In the genomic region with DNA sequence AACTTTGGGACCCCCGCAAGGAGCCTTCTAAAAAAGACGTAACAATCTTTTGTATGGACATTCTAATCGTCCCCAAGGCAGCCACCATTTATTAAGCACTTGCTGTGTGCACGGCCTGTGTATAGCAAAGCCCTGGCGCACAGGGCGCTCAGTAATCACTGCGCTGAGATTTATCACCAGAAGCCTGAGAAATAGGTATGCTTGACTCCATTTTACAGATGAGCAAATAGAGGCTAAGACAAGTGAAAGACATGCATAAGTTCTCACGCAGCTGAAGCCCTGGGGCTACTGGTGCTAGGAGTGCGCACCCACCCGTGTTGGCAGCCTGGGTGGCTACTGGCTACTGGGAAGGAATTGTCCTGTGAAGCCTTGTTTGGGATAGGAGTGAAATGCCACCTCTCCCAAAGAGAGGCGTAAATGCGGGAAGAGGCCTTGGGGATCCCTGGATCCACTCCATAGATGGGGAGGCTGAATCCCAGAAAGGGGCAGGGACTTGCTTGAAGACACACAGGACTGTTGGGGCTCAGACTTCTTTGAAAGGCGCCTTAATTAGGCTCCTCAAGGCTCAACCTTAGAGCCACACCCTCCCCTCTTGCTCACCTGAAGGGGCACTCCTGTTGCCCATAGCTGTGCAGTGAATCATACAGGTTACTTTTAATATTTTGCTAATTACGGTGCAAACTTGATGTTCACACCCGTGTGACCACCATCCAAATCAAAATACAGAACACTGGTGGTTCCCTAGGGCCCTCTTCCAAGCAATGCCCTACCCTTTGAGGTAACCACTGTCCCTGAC, we compare ENCODE assay signal across 1 cellular context.
TF ChIP-seq lines count a peak whose summit lies in the region.

No MANE protein-coding gene starts in this region.

TF ChIP-seq in IMR-90, 13 proteins besides CTCF, POLR2A, EP300 and RAD21 (continued from another document):
- TF ChIP-seq ELK1 (IDR thresholded peaks at IDR 0.05; ENCODE audit: borderline replicate concordance, low read depth, low read length): no peak
- TF ChIP-seq, protein P1, sequence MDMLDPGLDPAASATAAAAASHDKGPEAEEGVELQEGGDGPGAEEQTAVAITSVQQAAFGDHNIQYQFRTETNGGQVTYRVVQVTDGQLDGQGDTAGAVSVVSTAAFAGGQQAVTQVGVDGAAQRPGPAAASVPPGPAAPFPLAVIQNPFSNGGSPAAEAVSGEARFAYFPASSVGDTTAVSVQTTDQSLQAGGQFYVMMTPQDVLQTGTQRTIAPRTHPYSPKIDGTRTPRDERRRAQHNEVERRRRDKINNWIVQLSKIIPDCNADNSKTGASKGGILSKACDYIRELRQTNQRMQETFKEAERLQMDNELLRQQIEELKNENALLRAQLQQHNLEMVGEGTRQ (IDR thresholded peaks at IDR 0.05; ENCODE audit: low read depth, low read length): no peak
- no peak for TF ChIP-seq FOS (IDR thresholded peaks at IDR 0.05; ENCODE audit: low read depth, low read length)
- TF ChIP-seq CEBPB (IDR thresholded peaks at IDR 0.05; ENCODE audit: low read depth, low read length): no peak
- TF ChIP-seq CHD1 (IDR thresholded peaks at IDR 0.05; ENCODE audit: low read depth, low read length): no peak
- no peak for TF ChIP-seq BHLHE40 (IDR thresholded peaks at IDR 0.05; ENCODE audit: low read depth, low read length)
- TF ChIP-seq SMC3 (IDR thresholded peaks at IDR 0.05; ENCODE audit: low read depth, low read length): no peak
- no peak for TF ChIP-seq RCOR1 (IDR thresholded peaks at IDR 0.05; ENCODE audit: insufficient replicate concordance, low read length)
- no peak for TF ChIP-seq NFE2L2 (IDR thresholded peaks at IDR 0.05; ENCODE audit: low read depth, low read length)
- TF ChIP-seq MXI1 (IDR thresholded peaks at IDR 0.05; ENCODE audit: borderline replicate concordance, low read depth, low read length): no peak
- TF ChIP-seq MAFK (IDR thresholded peaks at IDR 0.05; ENCODE audit: low read depth, low read length): no peak
